Comparison of ENCODE assay signal across 8 cellular contexts in the genomic region with DNA sequence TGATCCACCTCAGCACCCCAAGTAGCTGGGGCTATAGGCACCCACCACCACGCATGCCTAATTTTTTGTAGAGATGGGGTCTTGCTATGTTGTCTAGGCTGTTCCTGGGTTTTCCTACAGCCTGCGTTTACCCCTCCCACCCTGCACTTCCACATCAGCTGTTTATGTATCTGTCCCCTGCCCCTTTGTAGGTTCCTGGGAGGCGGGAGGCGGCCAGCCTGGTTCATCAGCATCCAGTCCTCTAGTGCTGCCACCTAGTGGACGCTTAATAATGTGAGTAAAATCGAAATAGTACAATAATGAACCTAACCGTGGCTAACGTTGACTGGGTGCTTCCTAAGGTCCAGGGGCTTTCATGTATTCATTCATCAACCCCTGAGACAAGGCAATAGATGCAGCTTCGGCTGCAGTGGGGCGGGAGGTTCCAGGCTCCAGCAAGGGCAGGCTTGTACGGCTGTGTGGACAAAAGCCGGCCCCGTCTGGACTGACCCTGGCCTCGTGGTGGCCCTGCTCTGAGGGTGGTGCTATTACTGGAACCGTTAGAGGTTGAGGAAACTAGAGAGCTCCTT. TPM values are rescaled to one million over a fixed set of nuclear protein-coding genes. Genes with fewer than 3 reads are reported as not detected.
DNase-seq lines count a peak whose midpoint lies in the region; ATAC-seq and TF ChIP-seq lines count a peak whose summit lies in the region.

No MANE protein-coding gene starts in this region.

- no peaks in the 10 kb centered on the region for H3K9me2 ChIP-seq in GM23338 (ENCODE audit: insufficient read depth)

- H3K79me2 ChIP-seq in GM23338 (replicated peaks; ENCODE audit: insufficient read depth) = no peaks in the 10 kb centered on the region

- no peaks in the 10 kb centered on the region for H3K9me3 Mint-ChIP-seq in GM23338
- H3K9me3 Mint-ChIP-seq in dendritic cell treated with granulocyte-macrophage colony-stimulating factor and Interleukin-4, amounts not matched to agents 40 ng/mL and 50 ng/mL, for 4 days = peaks cover 9% of the 10 kb centered on the region

- H3K9me3 ChIP-seq in lower lobe of right lung = no peaks in the 10 kb centered on the region

- no peak overlapping the region for H3K4me2 ChIP-seq in GM23338

- no peak overlapping the region; the same call in 2 of the 3 replicates for H3K4me3 Mint-ChIP-seq in GM23338
- H3K4me3 Mint-ChIP-seq in dendritic cell treated with granulocyte-macrophage colony-stimulating factor and Interleukin-4, amounts not matched to agents 40 ng/mL and 50 ng/mL, for 4 days = peak overlapping the region; percentile 27

- 0 out of 2 replicates have a peak, but pooled peaks cover 6% of the 10 kb centered on the region for H3F3A ChIP-seq in GM23338 (replicated peaks; ENCODE audit: low read depth)

- H3K27me3 ChIP-seq in GM23338 (ENCODE audit: insufficient read depth) = no peaks in the 10 kb centered on the region
- H3K27me3 ChIP-seq in lower lobe of right lung (ENCODE audit: low read depth) = no peaks in the 10 kb centered on the region

- H3K36me3 Mint-ChIP-seq in GM23338 (ENCODE audit: low read depth) = peaks cover 5% of the 10 kb centered on the region; the same call in 1 of the 3 replicates
- H3K36me3 Mint-ChIP-seq in dendritic cell treated with granulocyte-macrophage colony-stimulating factor and Interleukin-4, amounts not matched to agents 40 ng/mL and 50 ng/mL, for 4 days (ENCODE audit: low read depth) = no peaks in the 10 kb centered on the region

- H4K20me1 ChIP-seq in GM23338 (replicated peaks; ENCODE audit: insufficient read depth) = no peaks in the 10 kb centered on the region

- H3K27ac ChIP-seq in GM23338 (ENCODE audit: low read depth) = no peak overlapping the region; the same call in 1 of the 2 replicates
- H3K27ac ChIP-seq in lower lobe of right lung = no peak overlapping the region

- peaks cover 28% of the 10 kb centered on the region for H3K4me1 Mint-ChIP-seq in GM23338
- peaks cover 35% of the 10 kb centered on the region for H3K4me1 Mint-ChIP-seq in dendritic cell treated with granulocyte-macrophage colony-stimulating factor and Interleukin-4, amounts not matched to agents 40 ng/mL and 50 ng/mL, for 4 days (ENCODE audit: low read depth)

- TF ChIP-seq CTCF in GM23338 (conservative IDR thresholded peaks at IDR 0.05; ENCODE audit: low read depth in 2 of 2) = peak; percentile 85 to 86
- TF ChIP-seq CTCF in lower lobe of right lung (IDR thresholded peaks at IDR 0.05) = peak; percentile 73

- H3K27ac Mint-ChIP-seq in GM23338 = peak overlapping the region; percentile 76; the same call in 1 of the 2 replicates
- H3K27ac Mint-ChIP-seq in dendritic cell treated with granulocyte-macrophage colony-stimulating factor and Interleukin-4, amounts not matched to agents 40 ng/mL and 50 ng/mL, for 4 days = peak overlapping the region; percentile 55

- intact Hi-C loops in dendritic cell treated with granulocyte-macrophage colony-stimulating factor and Interleukin-4, amounts not matched to agents 40 ng/mL and 50 ng/mL, for 4 days (cut with micrococcal nuclease) = no loop called here
- intact Hi-C loops in lower lobe of right lung (cut with DNase I) = no loop called here

- peaks cover 26% of the 10 kb centered on the region for H3K4me1 ChIP-seq in GM23338 (ENCODE audit: insufficient read depth)
- H3K4me1 ChIP-seq in lower lobe of right lung = no peaks in the 10 kb centered on the region

- H3K36me3 ChIP-seq in GM23338 (ENCODE audit: insufficient read depth) (no peaks in the 10 kb centered on the region), lower lobe of right lung (no peaks in the 10 kb centered on the region)

- peak overlapping the region; percentile 77; the same call in 1 of the 2 replicates for H2AFZ ChIP-seq in GM23338

- DNase-seq in AG20443 (ENCODE audit: low spot score) = peak; percentile 84
- peak; percentile 95 for DNase-seq in GM23338 (ENCODE audit: low spot score)
- DNase-seq in NCI-H446 treated with DMSO at 0.1 percent for 48 hours (lab: John Stamatoyannopoulos, UW) = peak; percentile 40
- peak; percentile 37 for DNase-seq in activated CD4-positive, CD25-positive, alpha-beta regulatory T cell treated with anti-CD3 and anti-CD28 coated beads, Interleukin-2, amount 50 U/mL, for 72 hours
- peak; percentile 61 for DNase-seq in lower lobe of right lung
- DNase-seq in stimulated activated CD8-positive, alpha-beta memory T cell treated with anti-CD3 and anti-CD28 coated beads, Interleukin-4, amount 100 ng/mL, for 1 hour (ENCODE audit: low read depth in 2 of 2, low spot score in 1 of 2) = peak; percentile 3 to 16
- DNase-seq in KG1 (lab: John Stamatoyannopoulos, UW) = no peak

- peaks cover 15% of the 10 kb centered on the region for H3K27me3 Mint-ChIP-seq in GM23338 (ENCODE audit: insufficient read depth, low read depth, poor library complexity)
- peaks cover 1% of the 10 kb centered on the region for H3K27me3 Mint-ChIP-seq in dendritic cell treated with granulocyte-macrophage colony-stimulating factor and Interleukin-4, amounts not matched to agents 40 ng/mL and 50 ng/mL, for 4 days

- H3K4me3 ChIP-seq in GM23338 (no peak overlapping the region), lower lobe of right lung (no peak overlapping the region)

- ATAC-seq in GM23338 = peak; percentile 53
- peak; percentile 66 for ATAC-seq in lower lobe of right lung

TF ChIP-seq in GM23338, 12 proteins besides CTCF, POLR2A, EP300 and RAD21:
- no peak for TF ChIP-seq EZH2 (IDR thresholded peaks at IDR 0.05; ENCODE audit: low read depth, unreplicated experiment)
- no peak for TF ChIP-seq ZNF114 (CRISPR knock-in tag; IDR thresholded peaks at IDR 0.05)
- TF ChIP-seq STAT1 (IDR thresholded peaks at IDR 0.05; ENCODE audit: unreplicated experiment) = no peak

RNA-seq across cellular contexts. Expression of gene LCTL, which starts 1.2 kb away (rescaled TPM):
- 2.9 and 5.6 TPM in 2 replicates for total RNA-seq in GM23338 (2014; rRNA removed; shearing (Covaris generic))
- 2.3 and 3.2 TPM in 2 replicates for polyA plus RNA-seq in GM23338 (2016; fragmentation: Nextera tagmentation; extraction: Ambion mirVana)
- total RNA-seq in lower lobe of right lung = not detected
